In genomic region chr1:39995973-39996393, GRCh38 we compare ENCODE assay signal across 1 cellular context.
TF ChIP-seq lines count a peak whose summit lies in the region.

No MANE protein-coding gene starts in this region.

TF ChIP-seq in HepG2, 621 proteins besides CTCF, POLR2A, EP300 and RAD21:
- TF ChIP-seq ZNF205 (CRISPR knock-in tag; IDR thresholded peaks at IDR 0.05), result no peak
- no peak for TF ChIP-seq FOXA3 (CRISPR knock-in tag; IDR thresholded peaks at IDR 0.05)
- TF ChIP-seq ZNF562 (CRISPR knock-in tag; IDR thresholded peaks at IDR 0.05; ENCODE audit: borderline replicate concordance), result no peak
- no peak for TF ChIP-seq EEA1 (CRISPR knock-in tag; IDR thresholded peaks at IDR 0.05; ENCODE audit: borderline replicate concordance)
- no peak for TF ChIP-seq PRMT3 (CRISPR knock-in tag; IDR thresholded peaks at IDR 0.05; ENCODE audit: borderline replicate concordance, low read depth)
- TF ChIP-seq SP5 (CRISPR knock-in tag; IDR thresholded peaks at IDR 0.05; ENCODE audit: borderline replicate concordance, low read depth), result no peak
